8 cellular contexts compared by ENCODE assay signal in the genomic region with DNA sequence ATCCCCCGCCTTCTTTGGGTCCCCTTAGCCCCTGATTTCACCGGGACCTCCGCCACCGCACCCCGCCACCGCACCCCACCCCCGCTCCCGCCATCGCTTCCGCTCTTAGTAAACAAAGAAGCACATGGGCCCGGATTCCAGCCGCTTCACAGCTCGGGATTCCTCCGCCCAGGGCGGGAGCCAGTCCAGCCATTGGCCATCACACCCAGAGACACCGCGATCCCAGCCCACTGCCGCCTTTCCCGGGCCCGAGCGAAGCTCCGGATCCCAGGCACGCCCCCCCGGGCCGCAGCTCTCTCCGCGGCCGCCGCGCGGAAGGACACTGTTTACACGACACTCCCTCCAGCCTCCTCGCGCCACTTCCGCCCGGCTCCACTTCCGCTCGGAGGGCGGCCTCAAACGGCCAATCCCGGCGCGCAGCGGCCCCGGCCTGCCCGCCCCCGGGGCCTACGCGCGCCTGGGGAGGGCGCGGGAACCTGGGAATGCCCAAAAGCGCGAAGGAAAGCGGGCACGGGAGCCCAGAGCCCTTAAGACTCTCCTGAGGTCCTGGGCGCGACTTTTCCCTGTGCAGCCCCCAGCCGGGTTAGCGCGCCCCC. TPM values are rescaled to one million over a fixed set of nuclear protein-coding genes. Genes with fewer than 3 reads are reported as not detected.
DNase-seq lines count a peak whose midpoint lies in the region; ATAC-seq and TF ChIP-seq lines count a peak whose summit lies in the region.

No MANE protein-coding gene starts in this region.

- H3K4me1 ChIP-seq in hepatocyte (ENCODE audit: insufficient read depth): peaks cover 10% of the 10 kb centered on the region
- peaks cover 34% of the 10 kb centered on the region for H3K4me1 ChIP-seq in vagina

- peak overlapping the region; percentile 88 for H3K4me2 ChIP-seq in hepatocyte

- WGBS in hepatocyte (ENCODE audit: low lambda C conversion rate, missing lambda C conversion rate): under 1% methylated on average over 39 of the region's 61 CpGs

- H4K20me1 ChIP-seq in hepatocyte (ENCODE audit: insufficient read depth, poor library complexity, severe bottlenecking): no peaks in the 10 kb centered on the region

- peak; percentile 60 for DNase-seq in NCI-H187 treated with DMSO at 0.1 percent for 48 hours (lab: John Stamatoyannopoulos, UW)
- DNase-seq in T1000 (lab: John Stamatoyannopoulos, UW): peak; percentile 80
- DNase-seq in astrocyte of the hippocampus (ENCODE audit: low read depth, low spot score): peak; percentile 99
- DNase-seq in hepatocyte (ENCODE audit: low spot score): peak; percentile 97
- peak; percentile 89 for DNase-seq in renal cortical epithelial cell (ENCODE audit: low read depth)
- peak in 1 of 2 donors; percentile 96 for DNase-seq in vagina (ENCODE audit: extremely low spot score in 2 of 2)

- H3K79me2 ChIP-seq in hepatocyte: peaks cover 49% of the 10 kb centered on the region

- peak overlapping the region; percentile 70 for H3K4me3 ChIP-seq in hepatocyte
- peak overlapping the region; percentile 81 to 96 for H3K4me3 ChIP-seq in vagina

- H2AFZ ChIP-seq in hepatocyte: peak overlapping the region; percentile 45

- TF ChIP-seq CTCF in hepatocyte (IDR thresholded peaks at IDR 0.05; ENCODE audit: poor library complexity) (no peak), vagina (IDR thresholded peaks at IDR 0.05) (no peak)

- ATAC-seq in GM18505 (IDR thresholded peaks at IDR 0.05; ENCODE audit: unreplicated experiment): peak; percentile 64
- peak; percentile 64 for ATAC-seq in HG02970 (IDR thresholded peaks at IDR 0.05; ENCODE audit: low FRiP score, unreplicated experiment)

- no peaks in the 10 kb centered on the region for H3K27me3 ChIP-seq in hepatocyte
- no peaks in the 10 kb centered on the region for H3K27me3 ChIP-seq in vagina

- no peaks in the 10 kb centered on the region for H3K9me3 ChIP-seq in hepatocyte (ENCODE audit: low read depth)
- no peaks in the 10 kb centered on the region for H3K9me3 ChIP-seq in vagina

- no peaks in the 10 kb centered on the region for H3K9me2 ChIP-seq in hepatocyte (replicated peaks; ENCODE audit: insufficient read depth)

- H3K27ac ChIP-seq in hepatocyte (peak overlapping the region; percentile 30), vagina (peak overlapping the region; percentile 95)

- no peaks in the 10 kb centered on the region for H3K36me3 ChIP-seq in hepatocyte (replicated peaks; ENCODE audit: insufficient read depth, low read depth)
- H3K36me3 ChIP-seq in vagina: peaks cover 3 to 48% of the 10 kb centered on the region in 2 donors

- TF ChIP-seq POLR2A in GM18505 (IDR thresholded peaks at IDR 0.05; ENCODE audit: borderline replicate concordance, extremely low read depth, insufficient read depth, insufficient read length) (peak; percentile 7), vagina (IDR thresholded peaks at IDR 0.05) (no peak)

- intact Hi-C loops in vagina (cut with DNase I): no loop called here

RNA-seq across cellular contexts. Expression of a gene that starts 0.7 kb away (rescaled TPM):
- total RNA-seq in hepatocyte: 39.0 and 42.1 TPM in 2 replicates
- polyA plus RNA-seq in hepatocyte: 49.3 and 57.5 TPM in 2 replicates
- 40.1 and 73.1 TPM in 2 replicates for total RNA-seq in renal cortical epithelial cell
- total RNA-seq in vagina: 35.1 TPM

RNA-seq across cellular contexts. Expression of a gene that starts 0.9 kb away (rescaled TPM):
- 13.0 and 22.8 TPM in 2 replicates for total RNA-seq in hepatocyte
- polyA plus RNA-seq in hepatocyte: 17.4 and 22.0 TPM in 2 replicates
- total RNA-seq in renal cortical epithelial cell: 30.0 and 39.1 TPM in 2 replicates
- total RNA-seq in vagina: 26.3 TPM

RNA-seq across cellular contexts. Expression of a gene that starts 11.7 kb away (rescaled TPM):
- total RNA-seq in hepatocyte (41.9 and 53.7 TPM in 2 replicates), renal cortical epithelial cell (36.6 and 72.5 TPM in 2 replicates), vagina (59.9 TPM)
- 161 and 163 TPM in 2 replicates for polyA plus RNA-seq in hepatocyte

RNA-seq across cellular contexts. Expression of a gene that starts 18.6 kb away (rescaled TPM):
- 13.3 and 29.2 TPM in 2 replicates for total RNA-seq in hepatocyte
- 44.2 and 44.3 TPM in 2 replicates for polyA plus RNA-seq in hepatocyte
- 32.6 and 100 TPM in 2 replicates for total RNA-seq in renal cortical epithelial cell
- 54.3 TPM for total RNA-seq in vagina

RNA-seq across cellular contexts. Expression of a gene that starts 18.9 kb away (rescaled TPM):
- 19.5 and 28.1 TPM in 2 replicates for total RNA-seq in hepatocyte
- polyA plus RNA-seq in hepatocyte: 21.3 and 27.4 TPM in 2 replicates
- 25.6 and 27.4 TPM in 2 replicates for total RNA-seq in renal cortical epithelial cell
- 14.5 TPM for total RNA-seq in vagina
